Comparison of ENCODE assay signal across 8 cellular contexts in the genomic region with DNA sequence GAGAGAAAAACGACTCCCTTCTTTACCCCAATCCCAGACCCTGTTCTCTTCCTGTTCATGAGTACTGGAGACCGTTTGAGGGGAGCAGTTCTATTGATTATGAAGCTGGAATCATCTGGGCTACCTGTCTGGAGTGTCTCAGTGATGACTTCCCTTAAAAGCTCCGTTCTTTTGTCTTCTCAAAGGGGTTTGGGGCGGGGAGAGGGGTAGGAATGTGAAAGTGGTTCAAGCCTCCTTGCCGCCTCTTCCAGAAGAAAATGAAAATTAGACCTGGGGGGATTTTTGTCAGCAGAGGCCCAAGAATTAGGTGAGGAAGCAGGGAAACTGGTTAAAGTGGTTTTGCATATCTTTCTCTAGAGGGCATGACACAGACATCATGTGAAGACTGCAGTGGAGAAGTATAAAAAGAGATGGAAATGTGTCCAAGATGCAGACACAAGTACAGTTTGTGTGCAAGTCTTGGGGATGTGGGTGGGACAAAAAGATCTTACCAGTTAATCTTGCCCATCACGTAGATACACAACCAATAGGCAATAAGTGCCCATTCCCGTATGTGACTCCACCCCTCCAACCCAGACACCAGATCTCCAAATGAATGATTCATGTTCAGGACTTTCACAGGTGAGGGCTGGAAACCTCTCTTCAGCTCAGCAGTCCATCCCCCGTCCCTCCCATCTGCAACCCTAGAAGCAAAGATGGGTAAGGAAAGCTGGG. TPM values are rescaled to one million over a fixed set of nuclear protein-coding genes. Genes with fewer than 3 reads are reported as not detected.
DNase-seq lines count a peak whose midpoint lies in the region; ATAC-seq and TF ChIP-seq lines count a peak whose summit lies in the region.

No MANE protein-coding gene starts in this region.

- no peak overlapping the region for H2BK5ac ChIP-seq in H9 (ENCODE audit: insufficient read length, low read length)

- H3K4me2 ChIP-seq in H9 (ENCODE audit: insufficient read depth, insufficient read length, low read length): peak overlapping the region; percentile 80

- H2BK15ac ChIP-seq in H9 (ENCODE audit: low read depth, low read length): no peak overlapping the region

- no peak overlapping the region for H2BK120ac ChIP-seq in H9 (ENCODE audit: low read depth, low read length, poor library complexity, severe bottlenecking)

- peaks cover 47 to 54% of the 10 kb centered on the region in 2 experiments for H3K4me1 Mint-ChIP-seq in H9

- no peak overlapping the region for H3K14ac ChIP-seq in H9 (ENCODE audit: insufficient read depth, low read length)

- no peak overlapping the region for H4K8ac ChIP-seq in H9 (replicated peaks; ENCODE audit: insufficient read length, low read depth, low read length)

- ATAC-seq in SK-N-SH treated with all-trans-retinoic acid at 6 μM for 48 hours (peak; percentile 61), HG03095 (IDR thresholded peaks at IDR 0.05; ENCODE audit: unreplicated experiment) (no peak)

- WGBS in H9 (ENCODE audit: extremely low coverage, insufficient read length, low lambda C conversion rate): no CpG with 5 or more reads among the region's 8 CpGs

- H3K27me3 ChIP-seq in ACC112 (ENCODE audit: insufficient read depth, low read length): no peaks in the 10 kb centered on the region
- H3K27me3 ChIP-seq in H9 (ENCODE audit: insufficient read depth, low read length): no peaks in the 10 kb centered on the region

- peak overlapping the region; percentile 41 for H3K9ac ChIP-seq in H9 (ENCODE audit: extremely low read depth, insufficient read length, low read length)

- H3K27me3 Mint-ChIP-seq in H9 (ENCODE audit: low read depth): no peaks in the 10 kb centered on the region

- no peak overlapping the region for H3K4ac ChIP-seq in H9 (ENCODE audit: low read depth, low read length)

- H3K4me1 ChIP-seq in ACC112 (ENCODE audit: control insufficient read depth, insufficient read depth, low read length, unreplicated experiment): peaks cover 44% of the 10 kb centered on the region
- peaks cover 20% of the 10 kb centered on the region; the same call in 1 of the 2 replicates for H3K4me1 ChIP-seq in H9 (ENCODE audit: insufficient read depth, low read length)

- peak overlapping the region; percentile 86 for H3K4me3 ChIP-seq in ACC112 (ENCODE audit: low read depth, low read length)
- peak overlapping the region; percentile 82 for H3K4me3 ChIP-seq in fibroblast of mammary gland (ENCODE audit: control insufficient read depth, low read depth, low read length)

- H2AFZ ChIP-seq in ACC112 (ENCODE audit: low read length, unreplicated experiment) (peak overlapping the region; percentile 89), H9 (ENCODE audit: low read length) (peak overlapping the region; percentile 2)

- no peak overlapping the region for H3K56ac ChIP-seq in H9 (ENCODE audit: insufficient read length, low read depth, low read length)

- H3K36me3 ChIP-seq in ACC112 (ENCODE audit: insufficient read depth, low read length): no peaks in the 10 kb centered on the region

- peaks cover 14% of the 10 kb centered on the region for H3K23me2 ChIP-seq in H9 (ENCODE audit: insufficient read length, low read depth, low read length, poor library complexity, severe bottlenecking)

- H3K18ac ChIP-seq in H9 (ENCODE audit: insufficient read length, low read depth, low read length): no peak overlapping the region

- no peaks in the 10 kb centered on the region; a peak in 2 of 7 replicates for H3K36me3 Mint-ChIP-seq in H9 (ENCODE audit: insufficient read depth in 1 of 3, low read depth in 3 of 3)

- H3K4me3 Mint-ChIP-seq in H9: peak overlapping the region; percentile 70 to 76

- H4K5ac ChIP-seq in H9 (ENCODE audit: insufficient read length, low read depth, low read length): no peak overlapping the region

- no peaks in the 10 kb centered on the region for H3K9me3 Mint-ChIP-seq in H9

- H2BK20ac ChIP-seq in H9 (ENCODE audit: low read depth, low read length, poor library complexity, severe bottlenecking): no peak overlapping the region

- no peaks in the 10 kb centered on the region for H4K20me1 ChIP-seq in H9 (ENCODE audit: control insufficient read depth, insufficient read depth, insufficient read length)

- H3K79me1 ChIP-seq in H9 (ENCODE audit: insufficient read depth, low read depth, low read length, poor library complexity, severe bottlenecking): no peaks in the 10 kb centered on the region

- no peak overlapping the region for H4K91ac ChIP-seq in H9 (ENCODE audit: insufficient read length, low read depth, low read length)

- no peak overlapping the region for H2BK12ac ChIP-seq in H9 (ENCODE audit: insufficient read length, low read depth, low read length)

- H3K27ac ChIP-seq in ACC112 (ENCODE audit: low read depth, low read length) (peak overlapping the region; percentile 29; the same call in 1 of the 2 replicates), H9 (ENCODE audit: insufficient read length, low read depth, low read length) (peak overlapping the region; percentile 13)

- no peak for TF ChIP-seq CTCF in H9 (conservative IDR thresholded peaks at IDR 0.05)
- no peak for TF ChIP-seq CTCF in fibroblast of mammary gland (conservative IDR thresholded peaks at IDR 0.05; ENCODE audit: control insufficient read depth, insufficient read depth, low read depth, low read length)

- H3K9me3 ChIP-seq in H9 (ENCODE audit: control insufficient read depth, low read depth, low read length): no peaks in the 10 kb centered on the region

- no peak overlapping the region for H3T11ph ChIP-seq in H9 (ENCODE audit: low read length)

- H3K23ac ChIP-seq in H9 (ENCODE audit: insufficient read length, low read depth, low read length): no peak overlapping the region

- peak; percentile 72 for DNase-seq in H9
- peak; percentile 71 for DNase-seq in fibroblast of mammary gland (ENCODE audit: low read depth)
- DNase-seq in pons (ENCODE audit: low spot score): peak; percentile 42
- no peak for DNase-seq in NCI-H524 treated with DMSO at 0.1 percent for 48 hours (lab: John Stamatoyannopoulos, UW)
- DNase-seq in activated gamma-delta T cell treated with Interleukin-2 at 50 U/mL for 16 hours: no peak

- no peak overlapping the region for H2AK5ac ChIP-seq in H9 (ENCODE audit: insufficient read length, low read length)

- peak overlapping the region; percentile 25 to 72 (median 66); a peak in 3 of 7 replicates for H3K27ac Mint-ChIP-seq in H9

- peaks cover 11% of the 10 kb centered on the region for H3K79me2 ChIP-seq in ACC112 (ENCODE audit: control insufficient read depth, insufficient read depth, low read length, unreplicated experiment)
- H3K79me2 ChIP-seq in H9 (ENCODE audit: insufficient read depth, low read length): no peaks in the 10 kb centered on the region

TF ChIP-seq in SK-N-SH treated with all-trans-retinoic acid at 6 μM for 48 hours, 23 proteins besides CTCF, POLR2A, EP300 and RAD21 (continues in another document):
- no peak for TF ChIP-seq OSR1 (CRISPR knock-in tag; IDR thresholded peaks at IDR 0.05)
- TF ChIP-seq GLIS3 (CRISPR knock-in tag; IDR thresholded peaks at IDR 0.05): no peak
- TF ChIP-seq SNAI2 (CRISPR knock-in tag; IDR thresholded peaks at IDR 0.05): no peak
- no peak for TF ChIP-seq RARB (CRISPR knock-in tag; IDR thresholded peaks at IDR 0.05)
- TF ChIP-seq ARNTL (CRISPR knock-in tag; IDR thresholded peaks at IDR 0.05; ENCODE audit: borderline replicate concordance, low read depth): no peak
- TF ChIP-seq, protein P1, sequence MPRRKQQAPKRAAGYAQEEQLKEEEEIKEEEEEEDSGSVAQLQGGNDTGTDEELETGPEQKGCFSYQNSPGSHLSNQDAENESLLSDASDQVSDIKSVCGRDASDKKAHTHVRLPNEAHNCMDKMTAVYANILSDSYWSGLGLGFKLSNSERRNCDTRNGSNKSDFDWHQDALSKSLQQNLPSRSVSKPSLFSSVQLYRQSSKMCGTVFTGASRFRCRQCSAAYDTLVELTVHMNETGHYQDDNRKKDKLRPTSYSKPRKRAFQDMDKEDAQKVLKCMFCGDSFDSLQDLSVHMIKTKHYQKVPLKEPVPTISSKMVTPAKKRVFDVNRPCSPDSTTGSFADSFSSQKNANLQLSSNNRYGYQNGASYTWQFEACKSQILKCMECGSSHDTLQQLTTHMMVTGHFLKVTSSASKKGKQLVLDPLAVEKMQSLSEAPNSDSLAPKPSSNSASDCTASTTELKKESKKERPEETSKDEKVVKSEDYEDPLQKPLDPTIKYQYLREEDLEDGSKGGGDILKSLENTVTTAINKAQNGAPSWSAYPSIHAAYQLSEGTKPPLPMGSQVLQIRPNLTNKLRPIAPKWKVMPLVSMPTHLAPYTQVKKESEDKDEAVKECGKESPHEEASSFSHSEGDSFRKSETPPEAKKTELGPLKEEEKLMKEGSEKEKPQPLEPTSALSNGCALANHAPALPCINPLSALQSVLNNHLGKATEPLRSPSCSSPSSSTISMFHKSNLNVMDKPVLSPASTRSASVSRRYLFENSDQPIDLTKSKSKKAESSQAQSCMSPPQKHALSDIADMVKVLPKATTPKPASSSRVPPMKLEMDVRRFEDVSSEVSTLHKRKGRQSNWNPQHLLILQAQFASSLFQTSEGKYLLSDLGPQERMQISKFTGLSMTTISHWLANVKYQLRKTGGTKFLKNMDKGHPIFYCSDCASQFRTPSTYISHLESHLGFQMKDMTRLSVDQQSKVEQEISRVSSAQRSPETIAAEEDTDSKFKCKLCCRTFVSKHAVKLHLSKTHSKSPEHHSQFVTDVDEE (CRISPR knock-in tag; IDR thresholded peaks at IDR 0.05): no peak
- TF ChIP-seq, protein P2, sequence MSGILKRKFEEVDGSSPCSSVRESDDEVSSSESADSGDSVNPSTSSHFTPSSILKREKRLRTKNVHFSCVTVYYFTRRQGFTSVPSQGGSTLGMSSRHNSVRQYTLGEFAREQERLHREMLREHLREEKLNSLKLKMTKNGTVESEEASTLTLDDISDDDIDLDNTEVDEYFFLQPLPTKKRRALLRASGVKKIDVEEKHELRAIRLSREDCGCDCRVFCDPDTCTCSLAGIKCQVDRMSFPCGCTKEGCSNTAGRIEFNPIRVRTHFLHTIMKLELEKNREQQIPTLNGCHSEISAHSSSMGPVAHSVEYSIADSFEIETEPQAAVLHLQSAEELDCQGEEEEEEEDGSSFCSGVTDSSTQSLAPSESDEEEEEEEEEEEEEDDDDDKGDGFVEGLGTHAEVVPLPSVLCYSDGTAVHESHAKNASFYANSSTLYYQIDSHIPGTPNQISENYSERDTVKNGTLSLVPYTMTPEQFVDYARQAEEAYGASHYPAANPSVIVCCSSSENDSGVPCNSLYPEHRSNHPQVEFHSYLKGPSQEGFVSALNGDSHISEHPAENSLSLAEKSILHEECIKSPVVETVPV (CRISPR knock-in tag; IDR thresholded peaks at IDR 0.05): no peak

RNA-seq across cellular contexts. Expression of gene MTMR11, which starts 0.5 kb away (rescaled TPM):
- 3.9 and 4.0 TPM in 2 replicates for total RNA-seq in H9 (2021)

RNA-seq across cellular contexts. Expression of gene SF3B4, which starts 9.5 kb away (rescaled TPM):
- 123 and 127 TPM in 2 replicates for total RNA-seq in H9 (2021)

RNA-seq across cellular contexts. Expression of gene SV2A, which starts 19.5 kb away (rescaled TPM):
- total RNA-seq in H9 (2021): 42.4 and 44.4 TPM in 2 replicates

RNA-seq across cellular contexts. Expression of gene BOLA1, which starts 37.8 kb away (rescaled TPM):
- 5.7 and 6.0 TPM in 2 replicates for total RNA-seq in H9 (2021)

Comparison
In these comparisons a context has a peak if more than half of its experiments do, and no peak if none do; other contexts are left out.
1. DNase-seq: peak in H9 (single experiment), fibroblast of mammary gland (single experiment) and pons (single experiment); none in NCI-H524 treated with DMSO at 0.1 percent for 48 hours (single experiment) and activated gamma-delta T cell treated with Interleukin-2 at 50 U/mL for 16 hours (single experiment).